In the genomic region with DNA sequence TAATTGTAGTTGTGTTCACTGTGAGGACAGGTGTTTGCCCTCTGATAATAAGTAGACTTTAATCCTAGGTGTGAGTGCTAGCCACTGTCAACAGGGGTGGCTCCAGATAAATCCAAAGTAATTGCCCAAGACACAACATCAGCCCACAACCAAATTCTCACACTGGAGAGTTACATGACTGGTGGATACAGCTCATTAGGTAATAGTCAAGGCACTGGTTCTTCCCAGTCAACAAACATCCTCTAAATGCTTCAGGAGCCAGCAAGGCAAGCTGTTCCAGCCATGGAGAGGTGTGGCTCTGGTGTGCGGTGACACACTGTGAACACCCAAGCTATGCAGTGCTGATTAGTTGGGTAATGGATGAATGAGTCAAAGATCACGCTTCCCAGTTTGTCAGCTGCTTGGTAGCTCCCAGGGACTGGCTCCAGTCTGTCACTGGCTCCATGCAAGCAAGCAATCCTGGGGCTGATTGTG, we compare ENCODE assay signal across 1 cellular context.
TF ChIP-seq lines count a peak whose summit lies in the region.

No MANE protein-coding gene starts in this region.

TF ChIP-seq in K562, 482 proteins besides CTCF, POLR2A, EP300 and RAD21 (continued from another document):
- TF ChIP-seq, protein P1, sequence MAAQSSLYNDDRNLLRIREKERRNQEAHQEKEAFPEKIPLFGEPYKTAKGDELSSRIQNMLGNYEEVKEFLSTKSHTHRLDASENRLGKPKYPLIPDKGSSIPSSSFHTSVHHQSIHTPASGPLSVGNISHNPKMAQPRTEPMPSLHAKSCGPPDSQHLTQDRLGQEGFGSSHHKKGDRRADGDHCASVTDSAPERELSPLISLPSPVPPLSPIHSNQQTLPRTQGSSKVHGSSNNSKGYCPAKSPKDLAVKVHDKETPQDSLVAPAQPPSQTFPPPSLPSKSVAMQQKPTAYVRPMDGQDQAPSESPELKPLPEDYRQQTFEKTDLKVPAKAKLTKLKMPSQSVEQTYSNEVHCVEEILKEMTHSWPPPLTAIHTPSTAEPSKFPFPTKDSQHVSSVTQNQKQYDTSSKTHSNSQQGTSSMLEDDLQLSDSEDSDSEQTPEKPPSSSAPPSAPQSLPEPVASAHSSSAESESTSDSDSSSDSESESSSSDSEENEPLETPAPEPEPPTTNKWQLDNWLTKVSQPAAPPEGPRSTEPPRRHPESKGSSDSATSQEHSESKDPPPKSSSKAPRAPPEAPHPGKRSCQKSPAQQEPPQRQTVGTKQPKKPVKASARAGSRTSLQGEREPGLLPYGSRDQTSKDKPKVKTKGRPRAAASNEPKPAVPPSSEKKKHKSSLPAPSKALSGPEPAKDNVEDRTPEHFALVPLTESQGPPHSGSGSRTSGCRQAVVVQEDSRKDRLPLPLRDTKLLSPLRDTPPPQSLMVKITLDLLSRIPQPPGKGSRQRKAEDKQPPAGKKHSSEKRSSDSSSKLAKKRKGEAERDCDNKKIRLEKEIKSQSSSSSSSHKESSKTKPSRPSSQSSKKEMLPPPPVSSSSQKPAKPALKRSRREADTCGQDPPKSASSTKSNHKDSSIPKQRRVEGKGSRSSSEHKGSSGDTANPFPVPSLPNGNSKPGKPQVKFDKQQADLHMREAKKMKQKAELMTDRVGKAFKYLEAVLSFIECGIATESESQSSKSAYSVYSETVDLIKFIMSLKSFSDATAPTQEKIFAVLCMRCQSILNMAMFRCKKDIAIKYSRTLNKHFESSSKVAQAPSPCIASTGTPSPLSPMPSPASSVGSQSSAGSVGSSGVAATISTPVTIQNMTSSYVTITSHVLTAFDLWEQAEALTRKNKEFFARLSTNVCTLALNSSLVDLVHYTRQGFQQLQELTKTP (IDR thresholded peaks at IDR 0.05; ENCODE audit: low read depth in 1 of 2, partially characterized antibody in 2 of 2) = no peak
- TF ChIP-seq, protein P2, sequence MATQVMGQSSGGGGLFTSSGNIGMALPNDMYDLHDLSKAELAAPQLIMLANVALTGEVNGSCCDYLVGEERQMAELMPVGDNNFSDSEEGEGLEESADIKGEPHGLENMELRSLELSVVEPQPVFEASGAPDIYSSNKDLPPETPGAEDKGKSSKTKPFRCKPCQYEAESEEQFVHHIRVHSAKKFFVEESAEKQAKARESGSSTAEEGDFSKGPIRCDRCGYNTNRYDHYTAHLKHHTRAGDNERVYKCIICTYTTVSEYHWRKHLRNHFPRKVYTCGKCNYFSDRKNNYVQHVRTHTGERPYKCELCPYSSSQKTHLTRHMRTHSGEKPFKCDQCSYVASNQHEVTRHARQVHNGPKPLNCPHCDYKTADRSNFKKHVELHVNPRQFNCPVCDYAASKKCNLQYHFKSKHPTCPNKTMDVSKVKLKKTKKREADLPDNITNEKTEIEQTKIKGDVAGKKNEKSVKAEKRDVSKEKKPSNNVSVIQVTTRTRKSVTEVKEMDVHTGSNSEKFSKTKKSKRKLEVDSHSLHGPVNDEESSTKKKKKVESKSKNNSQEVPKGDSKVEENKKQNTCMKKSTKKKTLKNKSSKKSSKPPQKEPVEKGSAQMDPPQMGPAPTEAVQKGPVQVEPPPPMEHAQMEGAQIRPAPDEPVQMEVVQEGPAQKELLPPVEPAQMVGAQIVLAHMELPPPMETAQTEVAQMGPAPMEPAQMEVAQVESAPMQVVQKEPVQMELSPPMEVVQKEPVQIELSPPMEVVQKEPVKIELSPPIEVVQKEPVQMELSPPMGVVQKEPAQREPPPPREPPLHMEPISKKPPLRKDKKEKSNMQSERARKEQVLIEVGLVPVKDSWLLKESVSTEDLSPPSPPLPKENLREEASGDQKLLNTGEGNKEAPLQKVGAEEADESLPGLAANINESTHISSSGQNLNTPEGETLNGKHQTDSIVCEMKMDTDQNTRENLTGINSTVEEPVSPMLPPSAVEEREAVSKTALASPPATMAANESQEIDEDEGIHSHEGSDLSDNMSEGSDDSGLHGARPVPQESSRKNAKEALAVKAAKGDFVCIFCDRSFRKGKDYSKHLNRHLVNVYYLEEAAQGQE (CRISPR knock-in tag; IDR thresholded peaks at IDR 0.05; ENCODE audit: low read depth) = no peak
- TF ChIP-seq, protein P3, sequence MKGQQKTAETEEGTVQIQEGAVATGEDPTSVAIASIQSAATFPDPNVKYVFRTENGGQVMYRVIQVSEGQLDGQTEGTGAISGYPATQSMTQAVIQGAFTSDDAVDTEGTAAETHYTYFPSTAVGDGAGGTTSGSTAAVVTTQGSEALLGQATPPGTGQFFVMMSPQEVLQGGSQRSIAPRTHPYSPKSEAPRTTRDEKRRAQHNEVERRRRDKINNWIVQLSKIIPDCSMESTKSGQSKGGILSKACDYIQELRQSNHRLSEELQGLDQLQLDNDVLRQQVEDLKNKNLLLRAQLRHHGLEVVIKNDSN (CRISPR knock-in tag; IDR thresholded peaks at IDR 0.05) = no peak
- no peak for TF ChIP-seq HMG20A (CRISPR knock-in tag; conservative IDR thresholded peaks at IDR 0.05)
- TF ChIP-seq ZNF274 (IDR thresholded peaks at IDR 0.05; ENCODE audit: borderline replicate concordance, low read depth, low read length) = no peak
- TF ChIP-seq CEBPG (CRISPR knock-in tag; IDR thresholded peaks at IDR 0.05) = no peak
- peak in 1 of 2 experiments; percentile 66; a peak in 2 of 4 replicates for TF ChIP-seq CEBPG (tag; conservative IDR thresholded peaks at IDR 0.05 in 1 of 2, IDR thresholded peaks at IDR 0.05 in 1 of 2)
- TF ChIP-seq, protein P4, sequence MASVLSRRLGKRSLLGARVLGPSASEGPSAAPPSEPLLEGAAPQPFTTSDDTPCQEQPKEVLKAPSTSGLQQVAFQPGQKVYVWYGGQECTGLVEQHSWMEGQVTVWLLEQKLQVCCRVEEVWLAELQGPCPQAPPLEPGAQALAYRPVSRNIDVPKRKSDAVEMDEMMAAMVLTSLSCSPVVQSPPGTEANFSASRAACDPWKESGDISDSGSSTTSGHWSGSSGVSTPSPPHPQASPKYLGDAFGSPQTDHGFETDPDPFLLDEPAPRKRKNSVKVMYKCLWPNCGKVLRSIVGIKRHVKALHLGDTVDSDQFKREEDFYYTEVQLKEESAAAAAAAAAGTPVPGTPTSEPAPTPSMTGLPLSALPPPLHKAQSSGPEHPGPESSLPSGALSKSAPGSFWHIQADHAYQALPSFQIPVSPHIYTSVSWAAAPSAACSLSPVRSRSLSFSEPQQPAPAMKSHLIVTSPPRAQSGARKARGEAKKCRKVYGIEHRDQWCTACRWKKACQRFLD (CRISPR knock-in tag; IDR thresholded peaks at IDR 0.05) = no peak
- TF ChIP-seq, protein P5, sequence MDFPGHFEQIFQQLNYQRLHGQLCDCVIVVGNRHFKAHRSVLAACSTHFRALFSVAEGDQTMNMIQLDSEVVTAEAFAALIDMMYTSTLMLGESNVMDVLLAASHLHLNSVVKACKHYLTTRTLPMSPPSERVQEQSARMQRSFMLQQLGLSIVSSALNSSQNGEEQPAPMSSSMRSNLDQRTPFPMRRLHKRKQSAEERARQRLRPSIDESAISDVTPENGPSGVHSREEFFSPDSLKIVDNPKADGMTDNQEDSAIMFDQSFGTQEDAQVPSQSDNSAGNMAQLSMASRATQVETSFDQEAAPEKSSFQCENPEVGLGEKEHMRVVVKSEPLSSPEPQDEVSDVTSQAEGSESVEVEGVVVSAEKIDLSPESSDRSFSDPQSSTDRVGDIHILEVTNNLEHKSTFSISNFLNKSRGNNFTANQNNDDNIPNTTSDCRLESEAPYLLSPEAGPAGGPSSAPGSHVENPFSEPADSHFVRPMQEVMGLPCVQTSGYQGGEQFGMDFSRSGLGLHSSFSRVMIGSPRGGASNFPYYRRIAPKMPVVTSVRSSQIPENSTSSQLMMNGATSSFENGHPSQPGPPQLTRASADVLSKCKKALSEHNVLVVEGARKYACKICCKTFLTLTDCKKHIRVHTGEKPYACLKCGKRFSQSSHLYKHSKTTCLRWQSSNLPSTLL (IDR thresholded peaks at IDR 0.05) = no peak
- TF ChIP-seq NFATC3 (IDR thresholded peaks at IDR 0.05) = no peak
TF ChIP-seq in K562: peak in this region for 28.
